ENCODE assay signal across 21 cellular contexts in the genomic region with DNA sequence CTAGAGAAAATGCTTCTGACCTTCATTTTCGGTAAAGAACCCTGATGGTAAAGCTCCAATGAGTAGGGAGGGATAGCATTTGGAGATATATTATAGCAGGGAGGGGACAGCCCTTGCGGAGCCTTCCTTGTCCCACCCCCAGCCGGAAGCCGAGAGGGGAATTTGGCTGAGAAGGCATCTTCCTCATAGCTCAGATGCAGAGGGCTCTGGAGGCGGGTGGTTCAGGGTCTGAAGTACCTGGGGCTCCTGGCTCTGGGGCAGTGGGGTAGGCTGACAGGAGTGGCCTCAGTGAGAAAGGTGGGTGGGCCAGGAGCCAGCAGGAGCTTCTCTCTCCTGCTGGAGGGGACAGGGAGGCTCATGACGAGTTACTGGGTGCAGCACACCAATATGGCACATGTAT.
"Had no signal": no experiment of that assay in that cellular context is flagged by ENCODE, and none has a peak within 500 bp of the region (broad histone marks: within the 10 kb centered on the region; RNA-seq: fewer than 3 reads in every experiment).

No MANE protein-coding gene starts in this region.

- H3K27me3 ChIP-seq: body of pancreas, cardiac muscle cell, ovary, vagina had no signal

- H3K4me3 Mint-ChIP-seq: activated CD4-positive, alpha-beta memory T cell treated with anti-CD3 and anti-CD28 coated beads, Interleukin-2, amount 10 ng/mL, durations not matched to agents 7 days and 5 days; activated naive CD4-positive, alpha-beta T cell treated with anti-CD3 and anti-CD28 coated beads for 36 hours; activated T-helper 1 cell treated with anti-CD3 and anti-CD28 coated beads, Interleukin-12 subunit alpha, Interleukin-12 subunit beta, Interleukin-2, Interleukin-4 antibody, amounts not matched to agents 30 ng/mL and 10 ng/mL and 1 ng/mL, durations not matched to agents 14 hours and 24 hours and 36 hours; mesothelial cell of epicardium; stimulated activated memory B cell treated with anti-CD40 and anti-IgM and Interleukin-4, amounts not matched to agents 10 μg/mL and 1 μg/mL and 100 μg/mL, for 72 hours had no signal

- H3K4me3 ChIP-seq: body of pancreas, cardiac muscle cell, lung, ovary, skin epidermis, stomach, vagina had no signal

- H3K36me3 ChIP-seq: cardiac muscle cell, neutrophil, ovary, stomach, vagina had no signal

- H3K9me3 ChIP-seq: body of pancreas, neutrophil, ovary, stomach, vagina had no signal

- FAIRE-seq: keratinocyte had no signal

- H3K4me1 Mint-ChIP-seq: activated CD4-positive, alpha-beta memory T cell treated with anti-CD3 and anti-CD28 coated beads, Interleukin-2, amount 10 ng/mL, durations not matched to agents 7 days and 5 days; mesothelial cell of epicardium had no signal

- H3K4me1 ChIP-seq: vagina had no signal

- H3K27ac Mint-ChIP-seq: activated CD4-positive, alpha-beta memory T cell treated with anti-CD3 and anti-CD28 coated beads, Interleukin-2, amount 10 ng/mL, durations not matched to agents 7 days and 5 days; activated naive CD4-positive, alpha-beta T cell treated with anti-CD3 and anti-CD28 coated beads for 36 hours; activated T-helper 1 cell treated with anti-CD3 and anti-CD28 coated beads, Interleukin-12 subunit alpha, Interleukin-12 subunit beta, Interleukin-2, Interleukin-4 antibody, amounts not matched to agents 30 ng/mL and 10 ng/mL and 1 ng/mL, durations not matched to agents 14 hours and 24 hours and 36 hours; mesothelial cell of epicardium; stimulated activated memory B cell treated with anti-CD40 and anti-IgM and Interleukin-4, amounts not matched to agents 10 μg/mL and 1 μg/mL and 100 μg/mL, for 72 hours had no signal

- DNase-seq: activated CD4-positive, alpha-beta memory T cell treated with anti-CD3 and anti-CD28 coated beads, Interleukin-2, amount 10 ng/mL, durations not matched to agents 7 days and 5 days; activated CD4-positive, alpha-beta T cell treated with anti-CD3 and anti-CD28 coated beads for 48 hours; dermis blood vessel endothelial cell; effector CD8-positive, alpha-beta T cell; foreskin keratinocyte; naive thymus-derived CD8-positive, alpha-beta T cell; ovary; stimulated activated CD4-positive, alpha-beta T cell treated with anti-CD3 and anti-CD28 coated beads, Interleukin-2, amount 100 ng/mL, for 24 hours; stomach; trophoblast cell had no signal

- H3K27ac ChIP-seq: cardiac muscle cell, foreskin keratinocyte, neutrophil, ovary, stomach, vagina had no signal

- H3K9me3 Mint-ChIP-seq: activated CD4-positive, alpha-beta memory T cell treated with anti-CD3 and anti-CD28 coated beads, Interleukin-2, amount 10 ng/mL, durations not matched to agents 7 days and 5 days; activated naive CD4-positive, alpha-beta T cell treated with anti-CD3 and anti-CD28 coated beads for 36 hours; activated T-helper 1 cell treated with anti-CD3 and anti-CD28 coated beads, Interleukin-12 subunit alpha, Interleukin-12 subunit beta, Interleukin-2, Interleukin-4 antibody, amounts not matched to agents 30 ng/mL and 10 ng/mL and 1 ng/mL, durations not matched to agents 14 hours and 24 hours and 36 hours; mesothelial cell of epicardium; naive thymus-derived CD8-positive, alpha-beta T cell; stimulated activated memory B cell treated with anti-CD40 and anti-IgM and Interleukin-4, amounts not matched to agents 10 μg/mL and 1 μg/mL and 100 μg/mL, for 72 hours had no signal

- H3K36me3 Mint-ChIP-seq: mesothelial cell of epicardium; naive thymus-derived CD8-positive, alpha-beta T cell; stimulated activated memory B cell treated with anti-CD40 and anti-IgM and Interleukin-4, amounts not matched to agents 10 μg/mL and 1 μg/mL and 100 μg/mL, for 72 hours had no signal

- ATAC-seq: body of pancreas; foreskin keratinocyte; naive thymus-derived CD8-positive, alpha-beta T cell had no signal
